ENCODE assay signal across 24 cellular contexts in the genomic region with DNA sequence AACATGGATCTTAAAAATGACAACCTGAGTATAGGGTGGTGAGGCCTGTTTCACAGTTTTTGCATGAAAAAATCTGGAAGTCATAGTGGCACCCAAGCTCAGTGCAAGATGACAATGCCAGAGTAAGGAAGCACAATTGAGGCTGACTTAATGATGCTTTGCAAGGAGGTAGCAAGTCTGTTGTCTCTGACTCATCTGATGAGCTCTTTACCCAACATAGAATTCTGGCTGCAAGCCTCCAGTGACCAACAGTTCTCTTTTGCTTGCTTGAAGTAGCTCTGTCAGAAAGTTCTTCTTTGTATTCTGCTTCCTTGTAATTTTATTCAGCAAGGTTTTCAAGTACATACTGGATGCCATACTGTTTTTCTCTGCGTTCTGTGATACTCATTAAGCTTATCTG.
DNase-seq lines count a peak whose midpoint lies in the region; ATAC-seq, FAIRE-seq and TF ChIP-seq lines count a peak whose summit lies in the region.
"Had no signal": no experiment of that assay in that cellular context is flagged by ENCODE, and none has a peak within 500 bp of the region (broad histone marks: within the 10 kb centered on the region; RNA-seq: fewer than 3 reads in every experiment).

No MANE protein-coding gene starts in this region.

- no peaks in the 10 kb centered on the region for H3K36me3 ChIP-seq in small intestine (ENCODE audit: control insufficient read depth in 2 of 2, insufficient read depth in 2 of 2, low read length in 2 of 2)
- no peaks in the 10 kb centered on the region for H3K36me3 ChIP-seq in effector memory CD4-positive, alpha-beta T cell (ENCODE audit: control insufficient read depth, insufficient read depth, low read length)
- H3K36me3 ChIP-seq: esophagus muscularis mucosa, HAP-1 had no signal

- H3K9me3 ChIP-seq in small intestine (ENCODE audit: control insufficient read depth, low read depth): no peaks in the 10 kb centered on the region
- no peaks in the 10 kb centered on the region for H3K9me3 ChIP-seq in effector memory CD4-positive, alpha-beta T cell (ENCODE audit: control insufficient read depth, low read length)
- H3K9me3 ChIP-seq: esophagus muscularis mucosa, HAP-1 had no signal

- 4 to 62% (median 36%) methylated on average over 1 of the region's 1 CpG for WGBS in small intestine, 3 donors

- H3K27me3 ChIP-seq in small intestine (ENCODE audit: control insufficient read depth in 2 of 2, insufficient read depth in 2 of 2, low read length in 2 of 2): peaks cover 0 to 2% of the 10 kb centered on the region in 2 donors
- H3K27me3 ChIP-seq in effector memory CD4-positive, alpha-beta T cell (replicated peaks; ENCODE audit: control insufficient read depth, insufficient read depth, low read length, poor library complexity, severe bottlenecking): no peaks in the 10 kb centered on the region

- DNase-seq in EH (ENCODE audit: low read depth) (peak; percentile 62), amniotic epithelial cell (ENCODE audit: low read depth) (peak; percentile 32), fibroblast of the aortic adventitia (ENCODE audit: low read depth) (peak; percentile 38), small intestine (no peak), NCI-H526 (lab: John Stamatoyannopoulos, UW) (no peak)
- DNase-seq in stimulated activated naive CD8-positive, alpha-beta T cell treated with anti-CD3 and anti-CD28 coated beads, Interleukin-15, Interleukin-2, amounts not matched to agents 100 U/mL and 50 U/mL, for 24 hours: no peak
- DNase-seq in effector memory CD4-positive, alpha-beta T cell: no peak
- DNase-seq: activated CD4-positive, alpha-beta T cell treated with anti-CD3 and anti-CD28 coated beads for 36 hours; activated naive CD4-positive, alpha-beta T cell treated with anti-CD3 and anti-CD28 coated beads, Interleukin-2, amount 50 U/mL, for 16 hours; activated T-cell treated with anti-CD3 and anti-CD28 coated beads, Interleukin-2, amount 50 U/mL, for 72 hours; anterior cingulate cortex; CD8-positive, alpha-beta T cell; DMS79; effector CD4-positive, alpha-beta T cell; naive thymus-derived CD8-positive, alpha-beta T cell; NCI-H187; NCI-H2227 treated with DMSO at 0.1 percent for 48 hours had no signal

- no peak for FAIRE-seq in small intestine (lab: Jason Lieb, UNC)
- FAIRE-seq: GM12878, urothelium cell line had no signal

- no peak for TF ChIP-seq CTCF in fibroblast of the aortic adventitia (IDR thresholded peaks at IDR 0.05; ENCODE audit: insufficient read depth, low read length)

- H3K4me3 ChIP-seq in fibroblast of the aortic adventitia (ENCODE audit: low read depth, low read length): no peak overlapping the region
- H3K4me3 ChIP-seq in small intestine (ENCODE audit: low read depth in 1 of 2, low read length in 2 of 2): no peak overlapping the region
- no peak overlapping the region for H3K4me3 ChIP-seq in effector memory CD4-positive, alpha-beta T cell (ENCODE audit: insufficient read depth, low read depth, low read length, poor library complexity, severe bottlenecking)
- H3K4me3 ChIP-seq: esophagus muscularis mucosa, GM12878, HAP-1 had no signal

- peak overlapping the region; percentile 14 to 46 for H3K27ac ChIP-seq in small intestine (ENCODE audit: low read depth in 1 of 2, low read length in 1 of 2)
- no peak overlapping the region for H3K27ac ChIP-seq in effector memory CD4-positive, alpha-beta T cell (ENCODE audit: insufficient read depth, low read length, poor library complexity, severe bottlenecking)
- H3K27ac ChIP-seq: esophagus muscularis mucosa, KMS-11 had no signal

- peaks cover 7% of the 10 kb centered on the region in 2 donors for H3K4me1 ChIP-seq in small intestine (ENCODE audit: control insufficient read depth in 2 of 2, insufficient read depth in 1 of 2, low read depth in 1 of 2, low read length in 1 of 2)
- no peaks in the 10 kb centered on the region for H3K4me1 ChIP-seq in effector memory CD4-positive, alpha-beta T cell (ENCODE audit: control insufficient read depth, insufficient read depth, low read length, poor library complexity, severe bottlenecking)
- H3K4me1 ChIP-seq: HAP-1 had no signal

- no peak for ATAC-seq in stimulated activated naive CD8-positive, alpha-beta T cell treated with anti-CD3 and anti-CD28 coated beads, Interleukin-15, Interleukin-2, amounts not matched to agents 100 U/mL and 50 U/mL, for 24 hours
- ATAC-seq in GM21786 (IDR thresholded peaks at IDR 0.05; ENCODE audit: unreplicated experiment): no peak
- ATAC-seq: activated CD4-positive, alpha-beta T cell treated with anti-CD3 and anti-CD28 coated beads for 36 hours; activated T-cell treated with anti-CD3 and anti-CD28 coated beads, Interleukin-2, amount 50 U/mL, for 72 hours; CD8-positive, alpha-beta T cell; GM12878; naive thymus-derived CD8-positive, alpha-beta T cell; sciatic nerve had no signal

Comparison
In these comparisons a context has a peak if more than half of its experiments do, and no peak if none do; other contexts are left out.
1. DNase-seq: peak in EH (single experiment), amniotic epithelial cell (single experiment) and fibroblast of the aortic adventitia (single experiment); none in small intestine (single experiment), NCI-H526 (0 of 2), stimulated activated naive CD8-positive, alpha-beta T cell treated with anti-CD3 and anti-CD28 coated beads, Interleukin-15, Interleukin-2, amounts not matched to agents 100 U/mL and 50 U/mL, for 24 hours (single experiment) and effector memory CD4-positive, alpha-beta T cell (0 of 3).